Comparison of ENCODE assay signal across 22 cellular contexts in genomic region chr3:133442518-133442917, GRCh38. TPM values are rescaled to one million over a fixed set of nuclear protein-coding genes. Genes with fewer than 3 reads are reported as not detected.
DNase-seq lines count a peak whose midpoint lies in the region; ATAC-seq and TF ChIP-seq lines count a peak whose summit lies in the region.
"Had no signal": no experiment of that assay in that cellular context is flagged by ENCODE, and none has a peak within 500 bp of the region (broad histone marks: within the 10 kb centered on the region; RNA-seq: fewer than 3 reads in every experiment).

No MANE protein-coding gene starts in this region.

- H3K4me3 Mint-ChIP-seq in MCF 10A (ENCODE audit: unreplicated experiment) (no peak overlapping the region), chondrocyte (ENCODE audit: unreplicated experiment) (no peak overlapping the region), Caco-2 (ENCODE audit: unreplicated experiment) (no peak overlapping the region)
- peak overlapping the region; percentile 73 for H3K4me3 Mint-ChIP-seq in activated T-helper 17 cell treated with anti-CD3 and anti-CD28 coated beads, Interleukin-2, amount 50 U/mL, for 72 hours

- H3K36me3 ChIP-seq in breast epithelium (no peaks in the 10 kb centered on the region), Loucy (ENCODE audit: insufficient read depth, low read length) (no peaks in the 10 kb centered on the region), Caco-2 (ENCODE audit: control insufficient read depth, insufficient read depth, low read length) (no peaks in the 10 kb centered on the region)
- H3K36me3 ChIP-seq: HAP-1 had no signal

- intact Hi-C loops in MCF 10A (cut with micrococcal nuclease) (loop anchor here (10.0 kb wide), 1 partner anchor 362 kb away; the partner anchor contains the start of gene SRPRB), breast epithelium (cut with DNase I; ENCODE audit: low total_unique reads) (no loop called here), Caco-2 (cut with micrococcal nuclease; ENCODE audit: unreplicated experiment) (loop anchor here (5.0 kb wide), 1 partner anchor 35 kb away; no protein-coding TSS in a partner anchor)

- peak overlapping the region; percentile 40 for H3K27ac Mint-ChIP-seq in MCF 10A (ENCODE audit: low read depth, unreplicated experiment)
- peak overlapping the region; percentile 81 for H3K27ac Mint-ChIP-seq in activated T-helper 17 cell treated with anti-CD3 and anti-CD28 coated beads, Interleukin-2, amount 50 U/mL, for 72 hours
- no peak overlapping the region for H3K27ac Mint-ChIP-seq in chondrocyte (ENCODE audit: unreplicated experiment)
- no peak overlapping the region for H3K27ac Mint-ChIP-seq in Caco-2 (ENCODE audit: unreplicated experiment)

- H3K9me3 Mint-ChIP-seq in MCF 10A (ENCODE audit: unreplicated experiment) (peaks cover 7% of the 10 kb centered on the region), chondrocyte (ENCODE audit: low read depth) (peaks cover 4% of the 10 kb centered on the region), Caco-2 (ENCODE audit: unreplicated experiment) (no peaks in the 10 kb centered on the region)
- peaks cover 7% of the 10 kb centered on the region for H3K9me3 Mint-ChIP-seq in activated T-helper 17 cell treated with anti-CD3 and anti-CD28 coated beads, Interleukin-2, amount 50 U/mL, for 72 hours

- POLR2A ChIA-PET in MCF 10A (lab: Yijun Ruan, JAX) (no interaction called here), Caco-2 (lab: Charles Lee) (no interaction called here)

- H3K4me2 ChIP-seq in Loucy (ENCODE audit: low read depth, low read length, poor library complexity, severe bottlenecking): peak overlapping the region; percentile 45
- H3K4me2 ChIP-seq: hepatocyte had no signal

- no peaks in the 10 kb centered on the region for H3K79me2 ChIP-seq in Loucy (ENCODE audit: insufficient read depth, low read length)
- H3K79me2 ChIP-seq: hepatocyte had no signal

- H3K9me3 ChIP-seq in breast epithelium: no peaks in the 10 kb centered on the region
- H3K9me3 ChIP-seq in Loucy (ENCODE audit: insufficient read depth, low read depth, low read length): no peaks in the 10 kb centered on the region
- no peaks in the 10 kb centered on the region for H3K9me3 ChIP-seq in Caco-2
- H3K9me3 ChIP-seq: HAP-1 had no signal

- no peak for TF ChIP-seq CTCF in MCF 10A (IDR thresholded peaks at IDR 0.05; ENCODE audit: unreplicated experiment)
- no peak for TF ChIP-seq CTCF in breast epithelium (IDR thresholded peaks at IDR 0.05)
- TF ChIP-seq CTCF in Loucy (conservative IDR thresholded peaks at IDR 0.05; ENCODE audit: low read length): no peak
- TF ChIP-seq CTCF in chondrocyte (IDR thresholded peaks at IDR 0.05): no peak
- TF ChIP-seq CTCF in Caco-2 (IDR thresholded peaks at IDR 0.05; ENCODE audit: insufficient read depth in 1 of 2, low read depth in 1 of 2, low read length in 1 of 2, severe bottlenecking in 1 of 2, unreplicated experiment in 1 of 2): no peak

- H3K4me1 ChIP-seq in breast epithelium: no peaks in the 10 kb centered on the region
- H3K4me1 ChIP-seq in Loucy (ENCODE audit: insufficient read depth, low read length, poor library complexity, severe bottlenecking): no peaks in the 10 kb centered on the region
- H3K4me1 ChIP-seq in Caco-2: 0 out of 2 replicates have a peak, but pooled peaks cover 3% of the 10 kb centered on the region
- H3K4me1 ChIP-seq: HAP-1 had no signal

- CTCF ChIA-PET in MCF 10A (lab: Yijun Ruan, JAX) (interaction anchor here (0.7 to 5.3 kb wide), 6 partner anchors 12 to 1165 kb away, joined by 3 to 38 read pairs (median 4); no protein-coding TSS in a partner anchor), Caco-2 (lab: Charles Lee) (no interaction called here)

- no peaks in the 10 kb centered on the region for H3F3A ChIP-seq in Loucy (ENCODE audit: low read depth)

- ATAC-seq in activated T-helper 17 cell treated with anti-CD3 and anti-CD28 coated beads, Interleukin-2, amount 50 U/mL, for 72 hours (replicated peaks): peak; percentile 85

- no peaks in the 10 kb centered on the region for H3K27me3 Mint-ChIP-seq in MCF 10A (ENCODE audit: insufficient read depth, unreplicated experiment)
- H3K27me3 Mint-ChIP-seq in activated T-helper 17 cell treated with anti-CD3 and anti-CD28 coated beads, Interleukin-2, amount 50 U/mL, for 72 hours: no peaks in the 10 kb centered on the region
- no peaks in the 10 kb centered on the region for H3K27me3 Mint-ChIP-seq in chondrocyte (ENCODE audit: low read depth)
- H3K27me3 Mint-ChIP-seq in Caco-2 (ENCODE audit: insufficient read depth, unreplicated experiment): no peaks in the 10 kb centered on the region
- H3K27me3 Mint-ChIP-seq: progenitor cell of endocrine pancreas had no signal

- TF ChIP-seq POLR2A in breast epithelium (IDR thresholded peaks at IDR 0.05): no peak

- H3K36me3 Mint-ChIP-seq in MCF 10A (ENCODE audit: insufficient read depth, unreplicated experiment): no peaks in the 10 kb centered on the region
- no peaks in the 10 kb centered on the region for H3K36me3 Mint-ChIP-seq in activated T-helper 17 cell treated with anti-CD3 and anti-CD28 coated beads, Interleukin-2, amount 50 U/mL, for 72 hours (ENCODE audit: low read depth)
- H3K36me3 Mint-ChIP-seq in chondrocyte (ENCODE audit: low read depth): no peaks in the 10 kb centered on the region
- H3K36me3 Mint-ChIP-seq in Caco-2 (ENCODE audit: insufficient read depth, unreplicated experiment): peaks cover 5% of the 10 kb centered on the region

- peak overlapping the region; percentile 74; the same call in 1 of the 2 replicates for H2AFZ ChIP-seq in Loucy (ENCODE audit: low read length)
- H2AFZ ChIP-seq: hepatocyte had no signal

- peaks cover 21% of the 10 kb centered on the region for H3K4me1 Mint-ChIP-seq in MCF 10A (ENCODE audit: insufficient read depth, unreplicated experiment)
- H3K4me1 Mint-ChIP-seq in activated T-helper 17 cell treated with anti-CD3 and anti-CD28 coated beads, Interleukin-2, amount 50 U/mL, for 72 hours: peaks cover 38% of the 10 kb centered on the region
- peaks cover 9% of the 10 kb centered on the region for H3K4me1 Mint-ChIP-seq in chondrocyte (ENCODE audit: low read depth)
- peaks cover 17% of the 10 kb centered on the region for H3K4me1 Mint-ChIP-seq in Caco-2 (ENCODE audit: low read depth, unreplicated experiment)

- H3K4me3 ChIP-seq in breast epithelium: no peak overlapping the region
- H3K4me3 ChIP-seq in Loucy (ENCODE audit: low read length, poor library complexity, severe bottlenecking): no peak overlapping the region
- H3K4me3 ChIP-seq in Caco-2 (ENCODE audit: low read depth, low read length): no peak overlapping the region
- H3K4me3 ChIP-seq: HAP-1, hepatocyte had no signal

- DNase-seq in MCF 10A (ENCODE audit: unreplicated experiment) (no peak), breast epithelium (ENCODE audit: low spot score in 2 of 2) (no peak), globus pallidus (ENCODE audit: low spot score) (no peak), chondrocyte (ENCODE audit: low spot score) (no peak), Caco-2 (no peak)
- DNase-seq: activated CD8-positive, alpha-beta memory T cell treated with anti-CD3 and anti-CD28 coated beads, Interleukin-2, amount 50 U/mL, for 4 hours; AML-193; amniotic stem cell; caudate nucleus; DMS153; effector CD8-positive, alpha-beta T cell; naive B cell; NCI-H1417 treated with DMSO at 0.1 percent for 48 hours; stimulated activated CD4-positive, alpha-beta T cell treated with anti-CD3 and anti-CD28 coated beads, Interleukin-4, amount 100 ng/mL, for 1 hour; SW 1271 had no signal

- H3K9ac ChIP-seq in Loucy (ENCODE audit: low read depth, low read length, poor library complexity, severe bottlenecking): no peak overlapping the region

- no peak overlapping the region for H3K27ac ChIP-seq in breast epithelium
- H3K27ac ChIP-seq: hepatocyte had no signal

- H3K9me2 ChIP-seq in Loucy (replicated peaks; ENCODE audit: low read depth, low read length): no peaks in the 10 kb centered on the region

- BruUV-seq in MCF 10A (replicated peaks; lab: Mats Ljungman, UMichigan) (no TSS peak), Caco-2 (replicated peaks; lab: Mats Ljungman, UMichigan) (no TSS peak)

- H4K20me1 ChIP-seq in Loucy (ENCODE audit: insufficient read depth, low read length, poor library complexity, severe bottlenecking): no peaks in the 10 kb centered on the region

- H3K27me3 ChIP-seq in breast epithelium (no peaks in the 10 kb centered on the region), Loucy (ENCODE audit: insufficient read depth, low read length, poor library complexity, severe bottlenecking) (no peaks in the 10 kb centered on the region), Caco-2 (replicated peaks; ENCODE audit: control insufficient read depth, insufficient read depth, low read length) (no peaks in the 10 kb centered on the region)
- H3K27me3 ChIP-seq: hepatocyte had no signal

RNA-seq across cellular contexts. Expression of gene BFSP2, which starts 42.7 kb away (rescaled TPM):
- not detected in 2 replicates for total RNA-seq in MCF 10A (2022)
- total RNA-seq in breast epithelium: not detected
- 1 to 10 TPM in 1 of 2 donors, not detected in 1; 1.0 TPM for total RNA-seq in activated T-helper 17 cell treated with anti-CD3 and anti-CD28 coated beads, Interleukin-2, amount 50 U/mL, for 72 hours
- not detected in 3 replicates for total RNA-seq in chondrocyte
- total RNA-seq in Caco-2 (2022): not detected in 2 replicates
- total RNA-seq: hepatocyte, HT1080, progenitor cell of endocrine pancreas, RPMI7951 had no signal

Comparison
In these comparisons a context has a peak if more than half of its experiments do, and no peak if none do; other contexts are left out.
1. H3K27ac Mint-ChIP-seq: peak in MCF 10A (single experiment) and activated T-helper 17 cell treated with anti-CD3 and anti-CD28 coated beads, Interleukin-2, amount 50 U/mL, for 72 hours (single experiment); none in chondrocyte (single experiment) and Caco-2 (single experiment).